ENCODE assay signal across 8 cellular contexts in genomic region chr9:136671646-136672430, GRCh38. TPM values are rescaled to one million over a fixed set of nuclear protein-coding genes. Genes with fewer than 3 reads are reported as not detected.
DNase-seq lines count a peak whose midpoint lies in the region; ATAC-seq and TF ChIP-seq lines count a peak whose summit lies in the region.

No MANE protein-coding gene starts in this region.

- H3K36me3 Mint-ChIP-seq in Calu3 (ENCODE audit: insufficient read depth, unreplicated experiment) = peaks cover 18% of the 10 kb centered on the region

- intact Hi-C loops in Calu3 (cut with micrococcal nuclease; ENCODE audit: unreplicated experiment) = no loop called here
- intact Hi-C loops in left ventricle myocardium superior (cut with micrococcal nuclease) = no loop called here

- ATAC-seq in left ventricle myocardium superior (peak; percentile 23), HG03354 (IDR thresholded peaks at IDR 0.05; ENCODE audit: poor library complexity, severe bottlenecking, unreplicated experiment) (no peak), GM18519 (IDR thresholded peaks at IDR 0.05; ENCODE audit: low FRiP score, unreplicated experiment) (no peak), GM21576 (IDR thresholded peaks at IDR 0.05; ENCODE audit: unreplicated experiment) (no peak)

- H3K27ac Mint-ChIP-seq in Calu3 (ENCODE audit: unreplicated experiment) = no peak overlapping the region

- TF ChIP-seq CTCF in Calu3 (IDR thresholded peaks at IDR 0.05; ENCODE audit: unreplicated experiment) = peak; percentile 79

- DNase-seq in Calu3 (peak; percentile 59), MV-4-11 (lab: John Stamatoyannopoulos, UW) (peak; percentile 9), left ventricle myocardium superior (peak; percentile 69)
- DNase-seq in activated T-cell treated with anti-CD3 and anti-CD28 coated beads, Interleukin-2, amount 50 U/mL, for 1 hour = peak; percentile 57
- DNase-seq in stimulated activated CD4-positive, alpha-beta T cell treated with anti-CD3 and anti-CD28 coated beads, TNF-alpha, amount 100 ng/mL, for 24 hours (ENCODE audit: low read depth in 3 of 3) = peak in 2 of 3 experiments; percentile 15 to 40

- no peaks in the 10 kb centered on the region for H3K4me1 Mint-ChIP-seq in Calu3 (ENCODE audit: low read depth, unreplicated experiment)

- no peaks in the 10 kb centered on the region for H3K9me3 Mint-ChIP-seq in Calu3 (ENCODE audit: low read depth, unreplicated experiment)

- CTCF ChIA-PET in Calu3 (lab: Charles Lee) = interaction anchor here (1.5 kb wide), 1 partner anchor 22 kb away, joined by 9 read pairs; no protein-coding TSS in a partner anchor

- BruUV-seq in Calu3 (replicated peaks; lab: Mats Ljungman, UMichigan) = no TSS peak

- no peak overlapping the region for H3K4me3 Mint-ChIP-seq in Calu3 (ENCODE audit: low read depth, unreplicated experiment)

- peaks cover 30% of the 10 kb centered on the region for H3K27me3 Mint-ChIP-seq in Calu3 (ENCODE audit: unreplicated experiment)

RNA-seq across cellular contexts. Expression of gene EGFL7, which starts 9.1 kb away (rescaled TPM):
- total RNA-seq in Calu3 (2022) (1.2 and 1.3 TPM in 2 replicates), left ventricle myocardium superior (63.8 TPM)

RNA-seq across cellular contexts. Expression of gene AGPAT2, which starts 15.4 kb away (rescaled TPM):
- total RNA-seq in Calu3 (2022) (40.4 and 45.4 TPM in 2 replicates), left ventricle myocardium superior (53.8 TPM)

RNA-seq across cellular contexts. Expression of gene DIPK1B, which starts 40.5 kb away (rescaled TPM):
- 4.0 TPM in 2 replicates for total RNA-seq in Calu3 (2022)
- 22.3 TPM for total RNA-seq in left ventricle myocardium superior

Comparison
In these comparisons a context has a peak if more than half of its experiments do, and no peak if none do; other contexts are left out.
1. DNase-seq: peak in every context shown above with its lines; median percentile 69 in left ventricle myocardium superior; 59 in Calu3; 57 in activated T-cell treated with anti-CD3 and anti-CD28 coated beads, Interleukin-2, amount 50 U/mL, for 1 hour; 28 in stimulated activated CD4-positive, alpha-beta T cell treated with anti-CD3 and anti-CD28 coated beads, TNF-alpha, amount 100 ng/mL, for 24 hours; 9 in MV-4-11.
2. RNA of gene EGFL7, which starts 9.1 kb away (total RNA-seq): 63.8 TPM in left ventricle myocardium superior (single experiment); 1.2 to 1.3 TPM in Calu3; every median in the first group is over 10 times any median in the second.